1 cellular context compared by ENCODE assay signal in genomic region chr18:30860741-30861140, GRCh38.
TF ChIP-seq lines count a peak whose summit lies in the region.

No MANE protein-coding gene starts in this region.

TF ChIP-seq in K562, 482 proteins besides CTCF, POLR2A, EP300 and RAD21 (continued from another document):
- no peak for TF ChIP-seq REST (CRISPR knock-in tag; IDR thresholded peaks at IDR 0.05; ENCODE audit: low read depth)
- no peak for TF ChIP-seq MYBL2 (IDR thresholded peaks at IDR 0.05; ENCODE audit: low read depth)
- TF ChIP-seq MYBL2 (CRISPR knock-in tag; IDR thresholded peaks at IDR 0.05; ENCODE audit: borderline replicate concordance), result no peak
